In the genomic region with DNA sequence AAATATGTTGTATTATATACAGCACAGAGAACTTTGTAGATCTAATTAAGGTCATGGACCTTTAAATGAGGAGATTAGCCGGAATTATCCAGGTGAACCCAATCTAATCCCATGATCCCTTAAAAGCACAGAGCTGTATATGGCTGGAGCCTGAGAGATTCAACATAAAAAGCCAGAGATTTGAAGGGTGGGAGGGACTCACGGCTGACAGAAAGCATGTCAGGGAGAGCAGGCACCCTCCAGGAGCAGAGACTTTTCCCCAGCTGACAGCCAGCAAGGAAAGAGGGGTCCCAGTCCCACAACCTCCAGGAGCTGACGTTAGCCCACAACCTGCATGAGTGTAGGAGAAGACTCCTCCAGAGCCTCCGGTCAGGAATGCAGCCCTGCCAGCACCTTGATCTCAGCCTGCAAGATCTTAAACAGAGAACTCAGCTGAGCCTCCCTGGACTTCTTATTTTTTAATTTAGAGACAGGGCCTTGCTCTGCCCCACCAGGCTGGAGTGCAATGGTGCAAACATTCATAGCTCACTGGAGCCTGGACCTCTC, we compare ENCODE assay signal across 23 cellular contexts.
"Had no signal": no experiment of that assay in that cellular context is flagged by ENCODE, and none has a peak within 500 bp of the region (broad histone marks: within the 10 kb centered on the region; RNA-seq: fewer than 3 reads in every experiment).

No MANE protein-coding gene starts in this region.

- H3K27me3 Mint-ChIP-seq: activated CD8-positive, alpha-beta T cell treated with anti-CD3 and anti-CD28 coated beads for 36 hours; activated T-helper 17 cell treated with anti-CD3 and anti-CD28 coated beads, Interleukin-2, amount 50 U/mL, for 72 hours; stimulated activated memory B cell treated with anti-CD40 and anti-IgM and Interleukin-4, amounts not matched to agents 10 μg/mL and 1 μg/mL and 100 μg/mL, for 72 hours had no signal

- H3K27ac Mint-ChIP-seq: activated CD8-positive, alpha-beta T cell treated with anti-CD3 and anti-CD28 coated beads for 36 hours; activated naive CD4-positive, alpha-beta T cell treated with anti-CD3 and anti-CD28 coated beads for 36 hours; activated T-helper 17 cell treated with anti-CD3 and anti-CD28 coated beads, Interleukin-2, amount 50 U/mL, for 72 hours; nephron progenitor cell; stimulated activated memory B cell treated with anti-CD40 and anti-IgM and Interleukin-4, amounts not matched to agents 10 μg/mL and 1 μg/mL and 100 μg/mL, for 72 hours; T-helper 2 cell treated with Interferon-gamma antibody and Interleukin-4, amounts not matched to agents 5 μg/mL and 100 μg/mL, for 36 hours; WTC11 had no signal

- H3K4me1 ChIP-seq: testis had no signal

- ATAC-seq: activated CD8-positive, alpha-beta T cell treated with anti-CD3 and anti-CD28 coated beads for 36 hours; activated T-helper 17 cell treated with anti-CD3 and anti-CD28 coated beads, Interleukin-2, amount 50 U/mL, for 72 hours; left colon; stimulated activated memory B cell treated with anti-CD40 and anti-IgM and Interleukin-4, amounts not matched to agents 10 μg/mL and 1 μg/mL and 100 μg/mL, for 72 hours; WTC11 had no signal

- H3K36me3 ChIP-seq: spleen, upper lobe of left lung had no signal

- H3K9me3 ChIP-seq: spleen, testis, upper lobe of left lung had no signal

- H3K27me3 ChIP-seq: spleen, testis, upper lobe of left lung had no signal

- H3K36me3 Mint-ChIP-seq: brain; stimulated activated memory B cell treated with anti-CD40 and anti-IgM and Interleukin-4, amounts not matched to agents 10 μg/mL and 1 μg/mL and 100 μg/mL, for 72 hours; WTC11 had no signal

- H3K27ac ChIP-seq: dorsolateral prefrontal cortex, epithelial cell of prostate, spleen, testis, upper lobe of left lung had no signal

- DNase-seq: activated CD4-positive, alpha-beta T cell treated with anti-CD3 and anti-CD28 coated beads for 4 hours; activated CD8-positive, alpha-beta T cell treated with anti-CD3 and anti-CD28 coated beads for 36 hours; activated naive CD4-positive, alpha-beta T cell treated with anti-CD3 and anti-CD28 coated beads for 36 hours; activated T-cell treated with anti-CD3 and anti-CD28 coated beads, Interleukin-2, amount 50 U/mL, for 1 hour; caudate nucleus; dorsolateral prefrontal cortex; foreskin fibroblast; left colon; nephron progenitor cell; occipital lobe; retina; spleen; stimulated activated CD4-positive, alpha-beta T cell treated with anti-CD3 and anti-CD28 coated beads, Interleukin-4, amount 100 ng/mL, for 4 hours; testis; upper lobe of left lung had no signal

- H3K4me3 ChIP-seq: dorsolateral prefrontal cortex, spleen, testis, upper lobe of left lung had no signal

- H3K4me3 Mint-ChIP-seq: activated CD8-positive, alpha-beta T cell treated with anti-CD3 and anti-CD28 coated beads for 36 hours; activated naive CD4-positive, alpha-beta T cell treated with anti-CD3 and anti-CD28 coated beads for 36 hours; activated T-helper 17 cell treated with anti-CD3 and anti-CD28 coated beads, Interleukin-2, amount 50 U/mL, for 72 hours; brain; nephron progenitor cell; stimulated activated memory B cell treated with anti-CD40 and anti-IgM and Interleukin-4, amounts not matched to agents 10 μg/mL and 1 μg/mL and 100 μg/mL, for 72 hours; T-helper 2 cell treated with Interferon-gamma antibody and Interleukin-4, amounts not matched to agents 5 μg/mL and 100 μg/mL, for 36 hours; WTC11 had no signal

- H3K9me3 Mint-ChIP-seq: activated CD8-positive, alpha-beta T cell treated with anti-CD3 and anti-CD28 coated beads for 36 hours; activated naive CD4-positive, alpha-beta T cell treated with anti-CD3 and anti-CD28 coated beads for 36 hours; activated T-helper 17 cell treated with anti-CD3 and anti-CD28 coated beads, Interleukin-2, amount 50 U/mL, for 72 hours; nephron progenitor cell; stimulated activated memory B cell treated with anti-CD40 and anti-IgM and Interleukin-4, amounts not matched to agents 10 μg/mL and 1 μg/mL and 100 μg/mL, for 72 hours; T-helper 2 cell treated with Interferon-gamma antibody and Interleukin-4, amounts not matched to agents 5 μg/mL and 100 μg/mL, for 36 hours; WTC11 had no signal

- FAIRE-seq: islet of Langerhans, TTC549 had no signal
